ENCODE assay signal across 8 cellular contexts in genomic region chr1:243254927-243255790, GRCh38. TPM values are rescaled to one million over a fixed set of nuclear protein-coding genes. Genes with fewer than 3 reads are reported as not detected.
A peak's percentile ranks its signal among the peaks of the same experiment; 100 is the strongest.
DNase-seq lines count a peak whose midpoint lies in the region; ATAC-seq and TF ChIP-seq lines count a peak whose summit lies in the region.

Gene CEP170 (minus strand): TSS chr1:243255281. CDS start chr1:243225280, 30,001 bp downstream.

- H3K4me1 ChIP-seq in DND-41 (ENCODE audit: insufficient read depth, low read length): peaks cover 36% of the 10 kb centered on the region
- H3K4me1 ChIP-seq in Karpas-422 (ENCODE audit: low read length): peaks cover 47% of the 10 kb centered on the region

- H3K9me2 ChIP-seq in Karpas-422 (replicated peaks; ENCODE audit: insufficient read depth, low read length): no peaks in the 10 kb centered on the region

- H2AFZ ChIP-seq in DND-41 (ENCODE audit: low read depth, low read length) (peak within 1 kb of the TSS; percentile 87), Karpas-422 (ENCODE audit: low read length) (peak within 1 kb of the TSS; percentile 54; the same call in 1 of the 2 replicates)

- H3K4me3 Mint-ChIP-seq in activated T-helper 2 cell treated with anti-CD3 and anti-CD28 coated beads, Interferon-gamma antibody, Interleukin-2, Interleukin-4, amounts not matched to agents 10 μg/mL and 5 μg/mL and 100 μg/mL, durations not matched to agents 14 hours and 24 hours and 36 hours (ENCODE audit: low read depth): peak within 1 kb of the TSS; percentile 97
- peak within 1 kb of the TSS; percentile 97 to 99 (median 99) for H3K4me3 Mint-ChIP-seq in nephron
- H3K4me3 Mint-ChIP-seq in stimulated activated naive CD8-positive, alpha-beta T cell treated with anti-CD3 and anti-CD28 coated beads, Interleukin-15, Interleukin-2, amounts not matched to agents 100 ng/mL and 50 ng/mL, for 24 hours: peak within 1 kb of the TSS; percentile 95

- peak within 1 kb of the TSS; percentile 98 for H3K27ac ChIP-seq in DND-41 (ENCODE audit: low read length)
- H3K27ac ChIP-seq in Karpas-422 (ENCODE audit: low read length): peak within 1 kb of the TSS; percentile 86
- peak within 1 kb of the TSS; percentile 98 for H3K27ac ChIP-seq in RWPE1

- peak within 1 kb of the TSS; percentile 83 for H3K9ac ChIP-seq in DND-41 (ENCODE audit: low read depth, low read length)
- peak within 1 kb of the TSS; percentile 81 for H3K9ac ChIP-seq in Karpas-422 (ENCODE audit: low read length)

- H3K9me3 ChIP-seq in DND-41 (ENCODE audit: insufficient read depth, low read length, severe bottlenecking): no peaks in the 10 kb centered on the region
- H3K9me3 ChIP-seq in Karpas-422 (ENCODE audit: low read length): no peaks in the 10 kb centered on the region

- peak; percentile 95 for DNase-seq in DND-41
- DNase-seq in Karpas-422: peak; percentile 98
- DNase-seq in RWPE1 (ENCODE audit: low spot score): peak; percentile 85
- DNase-seq in activated T-helper 2 cell treated with anti-CD3 and anti-CD28 coated beads, Interferon-gamma antibody, Interleukin-2, Interleukin-4, amounts not matched to agents 10 μg/mL and 5 μg/mL and 100 μg/mL, durations not matched to agents 14 hours and 24 hours and 36 hours (ENCODE audit: low spot score): peak; percentile 85
- DNase-seq in fibroblast of pulmonary artery (ENCODE audit: low read depth): peak; percentile 99

- H4K20me1 ChIP-seq in DND-41 (ENCODE audit: insufficient read depth, low read length) (peaks cover 10% of the 10 kb centered on the region; the same call in 1 of the 2 replicates), Karpas-422 (ENCODE audit: insufficient read depth, low read depth, low read length) (no peaks in the 10 kb centered on the region)

- no peaks in the 10 kb centered on the region for H3K27me3 ChIP-seq in DND-41 (ENCODE audit: insufficient read depth, low read length, poor library complexity)
- no peaks in the 10 kb centered on the region for H3K27me3 ChIP-seq in Karpas-422 (ENCODE audit: low read length)

- no peaks in the 10 kb centered on the region for H3K27me3 Mint-ChIP-seq in activated T-helper 2 cell treated with anti-CD3 and anti-CD28 coated beads, Interferon-gamma antibody, Interleukin-2, Interleukin-4, amounts not matched to agents 10 μg/mL and 5 μg/mL and 100 μg/mL, durations not matched to agents 14 hours and 24 hours and 36 hours (ENCODE audit: low read depth)
- no peaks in the 10 kb centered on the region for H3K27me3 Mint-ChIP-seq in nephron (ENCODE audit: low read depth)
- no peaks in the 10 kb centered on the region for H3K27me3 Mint-ChIP-seq in stimulated activated naive CD8-positive, alpha-beta T cell treated with anti-CD3 and anti-CD28 coated beads, Interleukin-15, Interleukin-2, amounts not matched to agents 100 ng/mL and 50 ng/mL, for 24 hours

- no peaks in the 10 kb centered on the region for H3K9me3 Mint-ChIP-seq in activated T-helper 2 cell treated with anti-CD3 and anti-CD28 coated beads, Interferon-gamma antibody, Interleukin-2, Interleukin-4, amounts not matched to agents 10 μg/mL and 5 μg/mL and 100 μg/mL, durations not matched to agents 14 hours and 24 hours and 36 hours
- no peaks in the 10 kb centered on the region for H3K9me3 Mint-ChIP-seq in nephron
- H3K9me3 Mint-ChIP-seq in stimulated activated naive CD8-positive, alpha-beta T cell treated with anti-CD3 and anti-CD28 coated beads, Interleukin-15, Interleukin-2, amounts not matched to agents 100 ng/mL and 50 ng/mL, for 24 hours: no peaks in the 10 kb centered on the region

- intact Hi-C loops in activated T-helper 2 cell treated with anti-CD3 and anti-CD28 coated beads, Interferon-gamma antibody, Interleukin-2, Interleukin-4, amounts not matched to agents 10 μg/mL and 5 μg/mL and 100 μg/mL, durations not matched to agents 14 hours and 24 hours and 36 hours (cut with micrococcal nuclease): loop anchor here (1.0 to 10.0 kb wide), 10 partner anchors 32 to 1607 kb away; partner anchors contain the start of genes EXO1 and HNRNPU

- CTCF ChIA-PET in RWPE1 (lab: Yijun Ruan, JAX): interaction anchor here (0.6 kb wide), 1 partner anchor 10 kb away, joined by 3 read pairs; no protein-coding TSS in a partner anchor

- peak; percentile 64 for ATAC-seq in DND-41 (ENCODE audit: insufficient read depth, low read depth)
- peak; percentile 48 for ATAC-seq in GM21825 (IDR thresholded peaks at IDR 0.05; ENCODE audit: unreplicated experiment)

- H3K79me2 ChIP-seq in DND-41 (ENCODE audit: insufficient read depth, low read length) (peaks cover 94% of the 10 kb centered on the region), Karpas-422 (ENCODE audit: low read length) (peaks cover 90% of the 10 kb centered on the region)

- H3K36me3 ChIP-seq in DND-41 (ENCODE audit: insufficient read depth, low read length): no peaks in the 10 kb centered on the region
- H3K36me3 ChIP-seq in Karpas-422 (ENCODE audit: insufficient read depth, low read length): peaks cover 7% of the 10 kb centered on the region; the same call in 1 of the 2 replicates

- POLR2A ChIA-PET in RWPE1 (lab: Yijun Ruan, JAX; ENCODE audit: low non-redundant PET): no interaction called here

- H3K4me3 ChIP-seq in DND-41 (ENCODE audit: low read depth in 1 of 2, low read length in 2 of 2): peak within 1 kb of the TSS; percentile 41 to 70
- peak within 1 kb of the TSS; percentile 77 for H3K4me3 ChIP-seq in Karpas-422 (ENCODE audit: low read length)
- H3K4me3 ChIP-seq in fibroblast of pulmonary artery (replicated peaks; ENCODE audit: low read depth, low read length): peak within 1 kb of the TSS; percentile 87

- H3K4me1 Mint-ChIP-seq in activated T-helper 2 cell treated with anti-CD3 and anti-CD28 coated beads, Interferon-gamma antibody, Interleukin-2, Interleukin-4, amounts not matched to agents 10 μg/mL and 5 μg/mL and 100 μg/mL, durations not matched to agents 14 hours and 24 hours and 36 hours (ENCODE audit: low read depth): peaks cover 22% of the 10 kb centered on the region
- H3K4me1 Mint-ChIP-seq in nephron: peaks cover 29% of the 10 kb centered on the region
- peaks cover 45% of the 10 kb centered on the region for H3K4me1 Mint-ChIP-seq in stimulated activated naive CD8-positive, alpha-beta T cell treated with anti-CD3 and anti-CD28 coated beads, Interleukin-15, Interleukin-2, amounts not matched to agents 100 ng/mL and 50 ng/mL, for 24 hours (ENCODE audit: low read depth)

- TF ChIP-seq CTCF in DND-41 (IDR thresholded peaks at IDR 0.05; ENCODE audit: borderline replicate concordance, extremely low read depth, low read length, poor library complexity, severe bottlenecking): no peak
- no peak for TF ChIP-seq CTCF in RWPE1 (conservative IDR thresholded peaks at IDR 0.05; ENCODE audit: low read depth)
- no peak for TF ChIP-seq CTCF in fibroblast of pulmonary artery (IDR thresholded peaks at IDR 0.05; ENCODE audit: low read length, missing control alignments)
- no peak for TF ChIP-seq CTCF in nephron (IDR thresholded peaks at IDR 0.05; ENCODE audit: unreplicated experiment in 3 of 3)

- peak within 1 kb of the TSS; percentile 100 for H3K27ac Mint-ChIP-seq in activated T-helper 2 cell treated with anti-CD3 and anti-CD28 coated beads, Interferon-gamma antibody, Interleukin-2, Interleukin-4, amounts not matched to agents 10 μg/mL and 5 μg/mL and 100 μg/mL, durations not matched to agents 14 hours and 24 hours and 36 hours
- peak within 1 kb of the TSS; percentile 99 to 100 (median 99) for H3K27ac Mint-ChIP-seq in nephron
- peak within 1 kb of the TSS; percentile 99 for H3K27ac Mint-ChIP-seq in stimulated activated naive CD8-positive, alpha-beta T cell treated with anti-CD3 and anti-CD28 coated beads, Interleukin-15, Interleukin-2, amounts not matched to agents 100 ng/mL and 50 ng/mL, for 24 hours

- peaks cover 11% of the 10 kb centered on the region for H3K36me3 Mint-ChIP-seq in activated T-helper 2 cell treated with anti-CD3 and anti-CD28 coated beads, Interferon-gamma antibody, Interleukin-2, Interleukin-4, amounts not matched to agents 10 μg/mL and 5 μg/mL and 100 μg/mL, durations not matched to agents 14 hours and 24 hours and 36 hours (ENCODE audit: low read depth)
- H3K36me3 Mint-ChIP-seq in nephron (ENCODE audit: low read depth): peaks cover 7% of the 10 kb centered on the region
- peaks cover 3% of the 10 kb centered on the region for H3K36me3 Mint-ChIP-seq in stimulated activated naive CD8-positive, alpha-beta T cell treated with anti-CD3 and anti-CD28 coated beads, Interleukin-15, Interleukin-2, amounts not matched to agents 100 ng/mL and 50 ng/mL, for 24 hours (ENCODE audit: low read depth)

- H3K4me2 ChIP-seq in DND-41 (ENCODE audit: insufficient read depth, low read length) (peak within 1 kb of the TSS; percentile 73), Karpas-422 (ENCODE audit: low read depth, low read length, poor library complexity, severe bottlenecking) (peak within 1 kb of the TSS; percentile 88)

RNA-seq across cellular contexts. Expression of gene CEP170, which starts in this region (rescaled TPM):
- total RNA-seq in Karpas-422 (2014; rRNA removed; shearing (Covaris generic); ENCODE audit: low replicate concordance): 87.3 and 124 TPM in 2 replicates
- 50.6 and 53.4 TPM in 2 replicates for total RNA-seq in activated T-helper 2 cell treated with anti-CD3 and anti-CD28 coated beads, Interferon-gamma antibody, Interleukin-2, Interleukin-4, amounts not matched to agents 10 μg/mL and 5 μg/mL and 100 μg/mL, durations not matched to agents 14 hours and 24 hours and 36 hours

Comparison
In these comparisons a context has a peak if more than half of its experiments do, and no peak if none do; other contexts are left out.
1. Peak in every context shown above with its lines: DNase-seq, ATAC-seq, H3K4me3 ChIP-seq and H3K27ac ChIP-seq.